Comparison of ENCODE assay signal across 21 cellular contexts in the genomic region with DNA sequence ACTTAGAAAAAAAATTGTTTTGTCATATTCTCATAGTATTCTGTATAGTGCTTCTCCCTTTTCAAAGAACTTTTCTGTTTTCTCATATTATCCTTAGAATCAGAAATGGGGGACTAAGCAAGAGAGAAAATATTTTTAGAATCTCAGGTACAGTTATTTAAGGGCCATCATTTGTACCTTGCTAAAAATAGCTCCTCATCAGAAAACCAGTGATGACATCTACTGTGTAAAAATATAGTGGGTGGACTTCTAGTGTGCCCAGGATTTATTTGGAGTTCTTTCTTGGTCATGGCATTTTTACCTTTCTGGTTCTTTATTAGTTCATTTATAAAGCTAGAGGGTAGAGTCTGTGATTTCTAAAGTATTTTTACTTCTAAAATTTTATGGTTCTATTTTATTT.
"Had no signal": no experiment of that assay in that cellular context is flagged by ENCODE, and none has a peak within 500 bp of the region (broad histone marks: within the 10 kb centered on the region; RNA-seq: fewer than 3 reads in every experiment).

No MANE protein-coding gene starts in this region.

- H3K27ac ChIP-seq: SJCRH30 had no signal

- ATAC-seq: HepG2, SK-N-SH treated with all-trans-retinoic acid at 6 μM for 48 hours had no signal

- H3K4me1 ChIP-seq: SJCRH30 had no signal

- H3K4me3 ChIP-seq: MG63, SJCRH30 had no signal

- DNase-seq: IMR-90, Karpas-422, KG1, MG63, NCI-H1092 treated with DMSO at 0.1 percent for 48 hours, NCI-H1436, NCI-H187, NCI-H2029, NCI-H2081 treated with DMSO at 0.1 percent for 48 hours, NCI-H2171, NCI-H226, NCI-H446, NCI-H510A, NCI-H524 treated with DMSO at 0.1 percent for 48 hours, NCI-H69, NCI-H774, RPMI8226, SHP77 treated with DMSO at 0.1 percent for 48 hours, SJCRH30 had no signal

- H3K9me3 ChIP-seq: MG63, SJCRH30 had no signal

- H3K27me3 ChIP-seq: MG63, SJCRH30 had no signal
